In the genomic region with DNA sequence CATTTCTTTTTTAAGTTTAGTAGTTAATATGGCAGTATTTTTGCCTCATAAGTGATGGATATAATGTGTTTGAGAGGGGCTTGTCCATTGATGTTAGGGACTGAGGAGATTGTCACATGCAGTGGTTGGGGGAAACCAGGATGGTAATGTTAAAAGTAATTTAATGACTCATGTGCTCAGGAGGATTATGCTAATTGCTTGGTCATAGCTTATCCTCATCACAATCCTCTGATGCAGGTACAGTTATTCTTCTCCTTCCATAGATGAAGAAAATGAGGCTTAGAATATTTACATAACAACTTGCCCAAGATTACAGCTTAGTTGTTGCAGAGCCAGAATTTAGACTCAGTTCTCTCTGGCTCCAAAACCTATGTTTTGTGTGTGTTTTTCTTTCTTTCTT, we compare ENCODE assay signal across 24 cellular contexts.
"Had no signal": no experiment of that assay in that cellular context is flagged by ENCODE, and none has a peak within 500 bp of the region (broad histone marks: within the 10 kb centered on the region; RNA-seq: fewer than 3 reads in every experiment).

No MANE protein-coding gene starts in this region.

- ATAC-seq: left ventricle myocardium superior; lower lobe of right lung; natural killer cell; pancreas; right lobe of liver; stimulated activated naive B cell treated with anti-CD40 and anti-IgM and Interleukin-4, amounts not matched to agents 10 μg/mL and 1 μg/mL and 100 μg/mL, for 72 hours had no signal

- H3K27ac Mint-ChIP-seq: dendritic cell treated with granulocyte-macrophage colony-stimulating factor and Interleukin-4, amounts not matched to agents 40 ng/mL and 50 ng/mL, for 4 days; endodermal cell; immature natural killer cell; natural killer cell; stimulated activated naive B cell treated with anti-CD40 and anti-IgM and Interleukin-4, amounts not matched to agents 10 μg/mL and 1 μg/mL and 100 μg/mL, for 72 hours; type B pancreatic cell had no signal

- H3K4me3 Mint-ChIP-seq: dendritic cell treated with granulocyte-macrophage colony-stimulating factor and Interleukin-4, amounts not matched to agents 40 ng/mL and 50 ng/mL, for 4 days; endodermal cell; immature natural killer cell; natural killer cell; neural crest cell; stimulated activated naive B cell treated with anti-CD40 and anti-IgM and Interleukin-4, amounts not matched to agents 10 μg/mL and 1 μg/mL and 100 μg/mL, for 72 hours; type B pancreatic cell had no signal

- H3K27me3 ChIP-seq: esophagus muscularis mucosa, neutrophil, pancreas, right lobe of liver, stomach, testis, tibial artery had no signal

- H3K27ac ChIP-seq: colonic mucosa, esophagus muscularis mucosa, lower lobe of right lung, neutrophil, pancreas, right lobe of liver, stomach, testis, tibial artery had no signal

- H3K4me1 ChIP-seq: colonic mucosa, esophagus muscularis mucosa, lower lobe of right lung, pancreas, right lobe of liver, stomach, testis had no signal

- DNase-seq: colonic mucosa; effector CD8-positive, alpha-beta T cell; endodermal cell; foreskin melanocyte; hypothalamus; immature natural killer cell; islet precursor cell; kidney glomerular epithelial cell; left ventricle myocardium superior; lower lobe of right lung; natural killer cell; pancreas; right lobe of liver; stimulated activated CD4-positive, alpha-beta T cell treated with anti-CD3 and anti-CD28 coated beads, Interleukin-15, amount 100 ng/mL, for 24 hours; stimulated activated CD4-positive, alpha-beta T cell treated with anti-CD3 and anti-CD28 coated beads, Interleukin-2, amount 100 ng/mL, for 48 hours; stimulated activated naive B cell treated with anti-CD40 and anti-IgM and Interleukin-4, amounts not matched to agents 10 μg/mL and 1 μg/mL and 100 μg/mL, for 72 hours; stomach; testis; tibial artery had no signal

- H3K9me3 Mint-ChIP-seq: dendritic cell treated with granulocyte-macrophage colony-stimulating factor and Interleukin-4, amounts not matched to agents 40 ng/mL and 50 ng/mL, for 4 days; endodermal cell; natural killer cell; neural crest cell; stimulated activated naive B cell treated with anti-CD40 and anti-IgM and Interleukin-4, amounts not matched to agents 10 μg/mL and 1 μg/mL and 100 μg/mL, for 72 hours had no signal

- H3K4me1 Mint-ChIP-seq: immature natural killer cell; natural killer cell; stimulated activated naive B cell treated with anti-CD40 and anti-IgM and Interleukin-4, amounts not matched to agents 10 μg/mL and 1 μg/mL and 100 μg/mL, for 72 hours had no signal

- H3K27me3 Mint-ChIP-seq: dendritic cell treated with granulocyte-macrophage colony-stimulating factor and Interleukin-4, amounts not matched to agents 40 ng/mL and 50 ng/mL, for 4 days; type B pancreatic cell had no signal

- H3K36me3 Mint-ChIP-seq: immature natural killer cell; natural killer cell; stimulated activated naive B cell treated with anti-CD40 and anti-IgM and Interleukin-4, amounts not matched to agents 10 μg/mL and 1 μg/mL and 100 μg/mL, for 72 hours had no signal
